13 cellular contexts compared by ENCODE assay signal in genomic region chr10:99540673-99541531, GRCh38. TPM values are rescaled to one million over a fixed set of nuclear protein-coding genes. Genes with fewer than 3 reads are reported as not detected.
DNase-seq lines count a peak whose midpoint lies in the region; ATAC-seq and TF ChIP-seq lines count a peak whose summit lies in the region.
"Had no signal": no experiment of that assay in that cellular context is flagged by ENCODE, and none has a peak within 500 bp of the region (broad histone marks: within the 10 kb centered on the region; RNA-seq: fewer than 3 reads in every experiment).

No MANE protein-coding gene starts in this region.

- H3K27ac Mint-ChIP-seq in HFFc6: no peak overlapping the region
- H3K27ac Mint-ChIP-seq in activated naive CD4-positive, alpha-beta T cell treated with anti-CD3 and anti-CD28 coated beads, Interleukin-2, amount 10 ng/mL, durations not matched to agents 7 days and 5 days: no peak overlapping the region
- H3K27ac Mint-ChIP-seq: CD8-positive, alpha-beta memory T cell; dendritic cell treated with granulocyte-macrophage colony-stimulating factor and Interleukin-4, amounts not matched to agents 40 ng/mL and 50 ng/mL, for 4 days had no signal

- CTCF ChIA-PET in A673 (lab: Charles Lee): no interaction called here
- CTCF ChIA-PET in mammary epithelial cell (lab: Charles Lee; ENCODE audit: low non-redundant PET): interaction anchor here (0.5 kb wide), 1 partner anchor 148 kb away, joined by 4 read pairs; no protein-coding TSS in a partner anchor
- CTCF ChIA-PET in activated naive CD4-positive, alpha-beta T cell treated with anti-CD3 and anti-CD28 coated beads, Interleukin-2, amount 10 ng/mL, durations not matched to agents 7 days and 5 days (lab: Charles Lee): interaction anchor here (0.8 kb wide), 1 partner anchor 1371 kb away, joined by 5 read pairs; no protein-coding TSS in a partner anchor

- no peaks in the 10 kb centered on the region for H3K9me3 Mint-ChIP-seq in HFFc6
- no peaks in the 10 kb centered on the region for H3K9me3 Mint-ChIP-seq in activated naive CD4-positive, alpha-beta T cell treated with anti-CD3 and anti-CD28 coated beads, Interleukin-2, amount 10 ng/mL, durations not matched to agents 7 days and 5 days
- H3K9me3 Mint-ChIP-seq: CD8-positive, alpha-beta memory T cell; dendritic cell treated with granulocyte-macrophage colony-stimulating factor and Interleukin-4, amounts not matched to agents 40 ng/mL and 50 ng/mL, for 4 days had no signal

- DNase-seq in A673 (ENCODE audit: low spot score) (no peak), mammary epithelial cell (peak; percentile 33), T-helper 1 cell (no peak), RKO (ENCODE audit: low spot score) (no peak), HFFc6 (no peak)
- no peak for DNase-seq in activated naive CD4-positive, alpha-beta T cell treated with anti-CD3 and anti-CD28 coated beads, Interleukin-2, amount 10 ng/mL, durations not matched to agents 7 days and 5 days
- DNase-seq: activated effector memory CD4-positive, alpha-beta T cell treated with Interleukin-2 at 50 U/mL for 16 hours; CD8-positive, alpha-beta memory T cell; hypothalamus; posterior cingulate gyrus had no signal

- ATAC-seq in HG03159 (IDR thresholded peaks at IDR 0.05; ENCODE audit: unreplicated experiment): peak; percentile 66

- H3K4me1 ChIP-seq in A673 (ENCODE audit: insufficient read depth, low read length, poor library complexity, severe bottlenecking) (peaks cover 7% of the 10 kb centered on the region), mammary epithelial cell (ENCODE audit: insufficient read depth, low read length) (no peaks in the 10 kb centered on the region), muscle layer of colon (ENCODE audit: insufficient read depth, low read length) (peaks cover 14% of the 10 kb centered on the region)

- H3K36me3 Mint-ChIP-seq in HFFc6 (ENCODE audit: low read depth): no peaks in the 10 kb centered on the region
- no peaks in the 10 kb centered on the region for H3K36me3 Mint-ChIP-seq in activated naive CD4-positive, alpha-beta T cell treated with anti-CD3 and anti-CD28 coated beads, Interleukin-2, amount 10 ng/mL, durations not matched to agents 7 days and 5 days
- H3K36me3 Mint-ChIP-seq: CD8-positive, alpha-beta memory T cell had no signal

- no peak overlapping the region for H3K4me3 Mint-ChIP-seq in HFFc6
- H3K4me3 Mint-ChIP-seq in activated naive CD4-positive, alpha-beta T cell treated with anti-CD3 and anti-CD28 coated beads, Interleukin-2, amount 10 ng/mL, durations not matched to agents 7 days and 5 days: no peak overlapping the region
- H3K4me3 Mint-ChIP-seq: dendritic cell treated with granulocyte-macrophage colony-stimulating factor and Interleukin-4, amounts not matched to agents 40 ng/mL and 50 ng/mL, for 4 days had no signal

- BruUV-seq in A673 (replicated peaks; lab: Mats Ljungman, UMichigan): no TSS peak
- no TSS peak for BruUV-seq in mammary epithelial cell (replicated peaks; lab: Mats Ljungman, UMichigan)

- WGBS in mammary epithelial cell (ENCODE audit: low coverage, missing lambda C conversion rate): 7% methylated on average over 14 of the region's 47 CpGs

- dilution Hi-C loops in mammary epithelial cell (cut with HindIII; ENCODE audit: low sequenced_read_pairs): no loop called here

- POLR2A ChIA-PET in A673 (lab: Charles Lee; ENCODE audit: low non-redundant PET): no interaction called here

- no peak overlapping the region for H3K9ac ChIP-seq in mammary epithelial cell (ENCODE audit: insufficient read depth, low read length)
- no peak overlapping the region for H3K9ac ChIP-seq in muscle layer of colon (ENCODE audit: low read length)

- peaks cover 82% of the 10 kb centered on the region for H3K27me3 ChIP-seq in A673 (replicated peaks; ENCODE audit: insufficient read depth, low read depth, low read length, poor library complexity)
- peaks cover 58% of the 10 kb centered on the region for H3K27me3 ChIP-seq in mammary epithelial cell (ENCODE audit: insufficient read depth, low read length)
- H3K27me3 ChIP-seq in muscle layer of colon (ENCODE audit: control insufficient read depth in 1 of 2, insufficient read depth in 2 of 2, low read length in 2 of 2): peaks cover 0 to 3% of the 10 kb centered on the region in 2 donors

- peak overlapping the region; percentile 11 for H2AFZ ChIP-seq in mammary epithelial cell (ENCODE audit: low read depth, low read length)

- in situ Hi-C loops in mammary epithelial cell (cut with MboI; ENCODE audit: low sequenced_read_pairs in 2 of 2): no loop called here

- intact Hi-C loops in A673 (cut with micrococcal nuclease; ENCODE audit: unreplicated experiment): no loop called here
- intact Hi-C loops in mammary epithelial cell (cut with micrococcal nuclease): no loop called here

- H3K79me2 ChIP-seq in mammary epithelial cell (ENCODE audit: insufficient read depth, low read length): no peaks in the 10 kb centered on the region

- peaks cover 67% of the 10 kb centered on the region for H3K27me3 Mint-ChIP-seq in HFFc6 (ENCODE audit: insufficient read depth)
- peaks cover 92% of the 10 kb centered on the region for H3K27me3 Mint-ChIP-seq in activated naive CD4-positive, alpha-beta T cell treated with anti-CD3 and anti-CD28 coated beads, Interleukin-2, amount 10 ng/mL, durations not matched to agents 7 days and 5 days

- peaks cover 2% of the 10 kb centered on the region for H4K20me1 ChIP-seq in mammary epithelial cell (ENCODE audit: insufficient read depth, low read length)

- H3K4me3 ChIP-seq in A673 (ENCODE audit: low read depth, low read length, poor library complexity, severe bottlenecking) (peak overlapping the region; percentile 42), mammary epithelial cell (replicated peaks in 1 of 3; ENCODE audit: insufficient read depth in 1 of 3, low read depth in 2 of 3, low read length in 3 of 3) (no peak overlapping the region), muscle layer of colon (ENCODE audit: low read depth in 1 of 2, low read length in 2 of 2) (peak overlapping the region; percentile 35 to 39)

- H3K4me1 Mint-ChIP-seq in HFFc6 (ENCODE audit: low read depth): peaks cover 7% of the 10 kb centered on the region
- peaks cover 12% of the 10 kb centered on the region for H3K4me1 Mint-ChIP-seq in activated naive CD4-positive, alpha-beta T cell treated with anti-CD3 and anti-CD28 coated beads, Interleukin-2, amount 10 ng/mL, durations not matched to agents 7 days and 5 days

- H3K27ac ChIP-seq in A673 (ENCODE audit: low read depth, low read length, poor library complexity, severe bottlenecking): no peak overlapping the region
- no peak overlapping the region for H3K27ac ChIP-seq in mammary epithelial cell (ENCODE audit: insufficient read depth, low read depth, low read length)
- no peak overlapping the region for H3K27ac ChIP-seq in muscle layer of colon (ENCODE audit: low read depth, low read length)

- TF ChIP-seq CTCF in A673 (conservative IDR thresholded peaks at IDR 0.05; ENCODE audit: low read depth, low read length) (no peak), mammary epithelial cell (conservative IDR thresholded peaks at IDR 0.05 in 1 of 2, IDR thresholded peaks at IDR 0.05 in 1 of 2; ENCODE audit: extremely low read depth in 1 of 2, insufficient read depth in 1 of 2, low read depth in 1 of 2, low read length in 2 of 2) (no peak), HFFc6 (IDR thresholded peaks at IDR 0.05) (no peak)

- H3K36me3 ChIP-seq in A673 (ENCODE audit: insufficient read depth, low read length, poor library complexity, severe bottlenecking) (no peaks in the 10 kb centered on the region), mammary epithelial cell (ENCODE audit: insufficient read depth, low read length) (no peaks in the 10 kb centered on the region), muscle layer of colon (ENCODE audit: insufficient read depth, low read length) (no peaks in the 10 kb centered on the region)

- H3K4me2 ChIP-seq in mammary epithelial cell (ENCODE audit: insufficient read depth, low read depth, low read length): peak overlapping the region; percentile 55

- no peaks in the 10 kb centered on the region for H3K9me3 ChIP-seq in A673 (ENCODE audit: low read depth, low read length, poor library complexity, severe bottlenecking)
- no peaks in the 10 kb centered on the region for H3K9me3 ChIP-seq in mammary epithelial cell (replicated peaks; ENCODE audit: insufficient read depth, low read length)
- H3K9me3 ChIP-seq in muscle layer of colon (ENCODE audit: low read length): no peaks in the 10 kb centered on the region

RNA-seq across cellular contexts. Expression of gene NKX2-3, which starts 8.2 kb away (rescaled TPM):
- 0.20 TPM in 1 of 2 replicates, not detected in the other for total RNA-seq in A673 (2021)
- total RNA-seq in mammary epithelial cell: not detected
- not detected for polyA plus RNA-seq in mammary epithelial cell
- not detected for polyA minus RNA-seq in mammary epithelial cell
- total RNA-seq in HFFc6 (2021; fragmentation: NEBNext Ultra II Directional; extraction: Animal tissue kit (Norgen Biotek cat#: 25700)): not detected
- total RNA-seq: CD8-positive, alpha-beta memory T cell had no signal
- polyA plus RNA-seq: CD8-positive, alpha-beta memory T cell had no signal

Comparison
In these comparisons a context has a peak if more than half of its experiments do, and no peak if none do; other contexts are left out.
1. H3K4me3 ChIP-seq: peak in A673 (single experiment) and muscle layer of colon (2 of 2); none in mammary epithelial cell (0 of 3).